ENCODE assay signal across 35 cellular contexts in the genomic region with DNA sequence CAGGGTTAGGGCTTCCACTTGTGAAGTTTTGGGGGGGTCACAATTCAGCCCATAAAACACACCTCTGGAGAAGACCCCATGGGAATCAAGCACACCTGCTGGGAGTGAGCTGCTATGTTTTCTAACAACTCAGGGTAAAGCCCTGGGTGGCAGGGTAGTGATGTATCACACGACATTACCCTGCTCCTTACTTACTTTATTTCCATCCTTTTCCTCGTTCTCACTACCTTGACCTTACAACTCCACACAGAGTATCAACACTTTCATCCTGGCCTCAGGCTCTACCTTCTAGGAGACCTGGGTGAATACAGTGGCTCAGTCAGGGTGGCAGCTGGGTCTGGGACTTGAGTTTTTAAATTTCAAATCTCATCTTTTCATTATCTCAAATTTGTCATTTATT.
"Had no signal": no experiment of that assay in that cellular context is flagged by ENCODE, and none has a peak within 500 bp of the region (broad histone marks: within the 10 kb centered on the region; RNA-seq: fewer than 3 reads in every experiment).

No MANE protein-coding gene starts in this region.

- DNase-seq: Karpas-422, Kasumi-1, MG63, MM.1S, MV-4-11, NCI-H1048, NCI-H1092, NCI-H1092 treated with DMSO at 0.1 percent for 48 hours, NCI-H1105, NCI-H1105 treated with DMSO at 0.1 percent for 48 hours, NCI-H1417, NCI-H1417 treated with DMSO at 0.1 percent for 48 hours, NCI-H1436, NCI-H1436 treated with DMSO at 0.1 percent for 48 hours, NCI-H146, NCI-H1694, NCI-H1694 treated with DMSO at 0.1 percent for 48 hours, NCI-H187, NCI-H187 treated with DMSO at 0.1 percent for 48 hours, NCI-H1930, NCI-H2029, NCI-H2029 treated with DMSO at 0.1 percent for 48 hours, NCI-H2081, NCI-H2081 treated with DMSO at 0.1 percent for 48 hours, NCI-H2107, NCI-H2171, NCI-H2171 treated with DMSO at 0.1 percent for 48 hours, NCI-H2227 treated with DMSO at 0.1 percent for 48 hours, NCI-H226, NCI-H345, NCI-H446, NCI-H446 treated with DMSO at 0.1 percent for 48 hours, NCI-H510A, NCI-H510A treated with DMSO at 0.1 percent for 48 hours, NCI-H524 had no signal

- H3K9me3 ChIP-seq: MG63 had no signal

- H3K4me3 ChIP-seq: MG63 had no signal

- H3K36me3 ChIP-seq: MG63 had no signal

- H3K27me3 ChIP-seq: MG63 had no signal
